In the genomic region with DNA sequence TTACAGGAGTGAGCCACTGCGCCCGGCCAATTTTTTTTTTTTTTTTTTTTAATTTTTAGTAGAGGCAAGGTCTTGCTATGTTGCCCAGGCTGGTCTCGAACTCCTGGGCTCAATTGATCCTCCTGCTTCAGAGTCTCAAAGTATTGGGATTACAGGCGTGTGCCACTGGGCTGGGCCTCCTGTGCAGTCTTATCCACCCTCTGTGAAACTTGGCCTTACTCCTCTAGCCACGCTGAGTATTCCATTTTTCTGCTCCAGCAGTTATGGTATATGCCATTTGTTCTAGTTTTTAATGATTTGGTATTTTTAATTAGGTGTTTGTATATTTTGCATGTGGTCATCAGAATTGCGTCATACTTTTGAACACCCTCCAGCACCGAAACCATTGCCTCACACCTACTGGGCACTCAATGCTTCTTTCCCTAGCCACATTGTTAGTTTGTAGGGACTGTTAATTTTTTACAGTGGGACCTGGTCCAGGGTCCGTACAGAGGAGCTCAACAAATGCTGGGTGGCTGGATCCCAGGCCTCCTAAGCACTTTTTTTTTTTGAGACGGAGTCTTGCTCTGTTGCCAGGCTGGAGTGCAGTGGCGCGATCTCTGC, we compare ENCODE assay signal across 25 cellular contexts. TPM values are rescaled to one million over a fixed set of nuclear protein-coding genes. Genes with fewer than 3 reads are reported as not detected.
DNase-seq lines count a peak whose midpoint lies in the region; ATAC-seq, FAIRE-seq and TF ChIP-seq lines count a peak whose summit lies in the region.
"Had no signal": no experiment of that assay in that cellular context is flagged by ENCODE, and none has a peak within 500 bp of the region (broad histone marks: within the 10 kb centered on the region; RNA-seq: fewer than 3 reads in every experiment).

No MANE protein-coding gene starts in this region.

- ATAC-seq in activated T-cell treated with anti-CD3 and anti-CD28 coated beads, Interleukin-2, amount 50 U/mL, for 72 hours (replicated peaks in 1 of 2) = no peak
- no peak for ATAC-seq in activated T-cell treated with anti-CD3 and anti-CD28 coated beads, Interleukin-2, amount 50 U/mL, for 4 hours
- ATAC-seq in GM12878 (peak; percentile 59), HG03378 (IDR thresholded peaks at IDR 0.05; ENCODE audit: unreplicated experiment) (no peak)
- no peak for ATAC-seq in CD8-positive, alpha-beta T cell
- ATAC-seq: Right ventricle myocardium inferior had no signal

- no peak overlapping the region for H3K27ac ChIP-seq in GM12878 (ENCODE audit: control insufficient read depth, insufficient read depth)
- no peak overlapping the region for H3K27ac ChIP-seq in CD8-positive, alpha-beta T cell (ENCODE audit: low read depth, low read length)

- H3K4me2 ChIP-seq in GM12878 (ENCODE audit: control insufficient read depth, insufficient read depth) = no peak overlapping the region

- SMC1A ChIA-PET in GM12878 (lab: Charles Lee; ENCODE audit: uncharacterized antibody, unreplicated experiment) = interaction anchor here (0.6 to 1.6 kb wide), 5 partner anchors 25 to 327 kb away, joined by 3 to 7 read pairs (median 3); no protein-coding TSS in a partner anchor

- no peaks in the 10 kb centered on the region for H3K79me2 ChIP-seq in GM12878 (ENCODE audit: control insufficient read depth, insufficient read depth, low read length)

- no peaks in the 10 kb centered on the region for H3K4me1 Mint-ChIP-seq in activated T-cell treated with anti-CD3 and anti-CD28 coated beads, Interleukin-2, amount 50 U/mL, for 72 hours (ENCODE audit: low read depth)
- peaks cover 2% of the 10 kb centered on the region for H3K4me1 Mint-ChIP-seq in activated T-cell treated with anti-CD3 and anti-CD28 coated beads, Interleukin-2, amount 50 U/mL, for 4 hours (ENCODE audit: low read depth)
- peaks cover 6% of the 10 kb centered on the region for H3K4me1 Mint-ChIP-seq in CD8-positive, alpha-beta T cell (ENCODE audit: low read depth)

- CTCF ChIA-PET in GM12878 (lab: Yijun Ruan, JAX) = interaction anchor here (0.7 to 2.2 kb wide), 4 partner anchors 13 to 329 kb away, joined by 3 to 14 read pairs (median 4); no protein-coding TSS in a partner anchor
- CTCF ChIA-PET in CD8-positive, alpha-beta T cell (lab: Charles Lee) = no interaction called here

- H3K36me3 ChIP-seq in GM12878 (ENCODE audit: control insufficient read depth in 2 of 2, insufficient read depth in 2 of 2, low read length in 1 of 2) = no peaks in the 10 kb centered on the region; a peak in 1 of 4 replicates
- no peaks in the 10 kb centered on the region for H3K36me3 ChIP-seq in CD8-positive, alpha-beta T cell (ENCODE audit: insufficient read depth, low read length)

- no peak for DNase-seq in activated T-cell treated with anti-CD3 and anti-CD28 coated beads, Interleukin-2, amount 50 U/mL, for 72 hours
- no peak for DNase-seq in activated T-cell treated with anti-CD3 and anti-CD28 coated beads, Interleukin-2, amount 50 U/mL, for 4 hours
- no peak for DNase-seq in GM12878 (ENCODE audit: low read depth, low spot score)
- peak; percentile 16 for DNase-seq in iris pigment epithelial cell (ENCODE audit: low read depth)
- no peak for DNase-seq in T-helper 1 cell
- DNase-seq in SKM-1 (lab: John Stamatoyannopoulos, UW; ENCODE audit: unreplicated experiment) = no peak
- no peak for DNase-seq in CD8-positive, alpha-beta T cell
- DNase-seq: 8988T; CD4-positive, alpha-beta T cell; DMS53; HFFc6; NCI-H1417; NCI-H187; NCI-H2107; NCI-H510A treated with DMSO at 0.1 percent for 48 hours; NCI-H774 had no signal

- in situ Hi-C loops in GM12878 (cut with MboI) = no loop called here

- H3K9me3 Mint-ChIP-seq in activated T-cell treated with anti-CD3 and anti-CD28 coated beads, Interleukin-2, amount 50 U/mL, for 72 hours = no peaks in the 10 kb centered on the region
- no peaks in the 10 kb centered on the region for H3K9me3 Mint-ChIP-seq in activated T-cell treated with anti-CD3 and anti-CD28 coated beads, Interleukin-2, amount 50 U/mL, for 4 hours
- H3K9me3 Mint-ChIP-seq in CD8-positive, alpha-beta T cell = no peaks in the 10 kb centered on the region
- H3K9me3 Mint-ChIP-seq: CD4-positive, alpha-beta T cell; HFFc6 had no signal

- TF ChIP-seq RAD21 in GM12878 (IDR thresholded peaks at IDR 0.05; ENCODE audit: insufficient read depth, low read depth, low read length) = no peak

- BruUV-seq in GM12878 (replicated peaks; lab: Mats Ljungman, UMichigan) = no TSS peak

- TF ChIP-seq POLR2A in GM12878 (IDR thresholded peaks at IDR 0.05; ENCODE audit: low read depth, low read length) = no peak

- H3K9me3 ChIP-seq in GM12878 (replicated peaks; ENCODE audit: control insufficient read depth, insufficient read depth, low read length) = no peaks in the 10 kb centered on the region
- no peaks in the 10 kb centered on the region for H3K9me3 ChIP-seq in CD8-positive, alpha-beta T cell (ENCODE audit: low read length)

- no peaks in the 10 kb centered on the region for H3K27me3 ChIP-seq in GM12878 (replicated peaks in 1 of 2; ENCODE audit: control insufficient read depth in 2 of 2, insufficient read depth in 2 of 2, low read length in 1 of 2)
- H3K27me3 ChIP-seq in CD8-positive, alpha-beta T cell (ENCODE audit: insufficient read depth, low read length) = no peaks in the 10 kb centered on the region

- H3K27me3 Mint-ChIP-seq in activated T-cell treated with anti-CD3 and anti-CD28 coated beads, Interleukin-2, amount 50 U/mL, for 72 hours (ENCODE audit: low read depth) = no peaks in the 10 kb centered on the region
- no peaks in the 10 kb centered on the region for H3K27me3 Mint-ChIP-seq in activated T-cell treated with anti-CD3 and anti-CD28 coated beads, Interleukin-2, amount 50 U/mL, for 4 hours (ENCODE audit: low read depth)
- H3K27me3 Mint-ChIP-seq in CD8-positive, alpha-beta T cell (ENCODE audit: low read depth) = no peaks in the 10 kb centered on the region
- H3K27me3 Mint-ChIP-seq: CD4-positive, alpha-beta T cell had no signal

- no peaks in the 10 kb centered on the region for H3K4me1 ChIP-seq in GM12878 (ENCODE audit: control insufficient read depth, insufficient read depth, low read length)
- no peaks in the 10 kb centered on the region for H3K4me1 ChIP-seq in CD8-positive, alpha-beta T cell (ENCODE audit: insufficient read depth, low read length)

- no peak overlapping the region for H3K4me3 Mint-ChIP-seq in activated T-cell treated with anti-CD3 and anti-CD28 coated beads, Interleukin-2, amount 50 U/mL, for 72 hours
- H3K4me3 Mint-ChIP-seq in activated T-cell treated with anti-CD3 and anti-CD28 coated beads, Interleukin-2, amount 50 U/mL, for 4 hours = no peak overlapping the region
- no peak overlapping the region for H3K4me3 Mint-ChIP-seq in CD8-positive, alpha-beta T cell
- H3K4me3 Mint-ChIP-seq: CD4-positive, alpha-beta T cell; HFFc6 had no signal

- TF ChIP-seq CTCF in GM12878 (IDR thresholded peaks at IDR 0.05 in 2 of 3, conservative IDR thresholded peaks at IDR 0.05 in 1 of 3; ENCODE audit: control insufficient read depth in 2 of 3, extremely low read depth in 1 of 3, insufficient read depth in 1 of 3, low read depth in 3 of 3, low read length in 3 of 3) = no peak
- TF ChIP-seq CTCF in CD8-positive, alpha-beta T cell (IDR thresholded peaks at IDR 0.05) = no peak

- H3K36me3 Mint-ChIP-seq in activated T-cell treated with anti-CD3 and anti-CD28 coated beads, Interleukin-2, amount 50 U/mL, for 72 hours (ENCODE audit: insufficient read depth in 2 of 2) = no peaks in the 10 kb centered on the region
- peaks cover 14% of the 10 kb centered on the region for H3K36me3 Mint-ChIP-seq in activated T-cell treated with anti-CD3 and anti-CD28 coated beads, Interleukin-2, amount 50 U/mL, for 4 hours (ENCODE audit: insufficient read depth)
- H3K36me3 Mint-ChIP-seq in CD8-positive, alpha-beta T cell = peaks cover 56% of the 10 kb centered on the region

- no peak for TF ChIP-seq EP300 in GM12878 (IDR thresholded peaks at IDR 0.05; ENCODE audit: borderline replicate concordance in 1 of 2, control insufficient read depth in 1 of 2, low read depth in 2 of 2, low read length in 2 of 2)

- peak overlapping the region; percentile 68 for H3K27ac Mint-ChIP-seq in activated T-cell treated with anti-CD3 and anti-CD28 coated beads, Interleukin-2, amount 50 U/mL, for 72 hours
- H3K27ac Mint-ChIP-seq in CD8-positive, alpha-beta T cell = no peak overlapping the region
- H3K27ac Mint-ChIP-seq: CD4-positive, alpha-beta T cell; HFFc6 had no signal

- no peak overlapping the region for H3K9ac ChIP-seq in GM12878 (ENCODE audit: control insufficient read depth, insufficient read depth, low read length)

- POLR2A ChIA-PET in GM12878 (lab: Charles Lee) = interaction anchor here (0.5 to 2.1 kb wide), 4 partner anchors 8 to 152 kb away, joined by 4 to 7 read pairs (median 4); no protein-coding TSS in a partner anchor
- POLR2A ChIA-PET in CD8-positive, alpha-beta T cell (lab: Charles Lee) = no interaction called here

- no peaks in the 10 kb centered on the region for H4K20me1 ChIP-seq in GM12878 (ENCODE audit: control insufficient read depth, insufficient read depth)

- no peak for FAIRE-seq in GM12878 (lab: Jason Lieb, UNC)
- FAIRE-seq: GM12892, RCC 7860 had no signal

- intact Hi-C loops in GM12878 (cut with micrococcal nuclease; ENCODE audit: unreplicated experiment) = no loop called here
- intact Hi-C loops in CD8-positive, alpha-beta T cell (cut with DNase I, micrococcal nuclease) = loop anchor here in 1 of 2 experiments (10.0 kb wide), 1 partner anchor 533 kb away; no protein-coding TSS in a partner anchor

- RAD21 ChIA-PET in GM12878 (lab: Charles Lee; ENCODE audit: unreplicated experiment) = interaction anchor here (0.6 to 1.8 kb wide), 6 partner anchors 24 to 329 kb away, joined by 3 to 6 read pairs (median 3); no protein-coding TSS in a partner anchor

- H2AFZ ChIP-seq in GM12878 (ENCODE audit: control insufficient read depth, low read depth, low read length) = no peak overlapping the region

- 92% methylated on average over 11 of the region's 11 CpGs for WGBS in GM12878 (ENCODE audit: insufficient coverage, insufficient replicate concordance, low lambda C conversion rate, missing lambda C conversion rate)

- no peak overlapping the region for H3K4me3 ChIP-seq in GM12878
- no peak overlapping the region for H3K4me3 ChIP-seq in CD8-positive, alpha-beta T cell (ENCODE audit: low read depth, low read length)

RNA-seq across cellular contexts. Expression of a gene that starts 11.4 kb away (rescaled TPM):
- total RNA-seq in activated T-cell treated with anti-CD3 and anti-CD28 coated beads, Interleukin-2, amount 50 U/mL, for 72 hours = 10 to 100 TPM; 12.1 to 13.3 TPM
- 10 to 100 TPM; 29.3 to 31.1 (median 29.7) TPM for total RNA-seq in activated T-cell treated with anti-CD3 and anti-CD28 coated beads, Interleukin-2, amount 50 U/mL, for 4 hours
- 26.5 and 39.2 TPM in 2 replicates for total RNA-seq in GM12878 (2013; cell fraction: nucleolus; rRNA removed)
- total RNA-seq in GM12878 (2014; rRNA removed) = 31.7 and 33.6 TPM in 2 replicates
- total RNA-seq in GM12878 (2014; rRNA removed; fragmentation: Illumina TruSeq; extraction: Trizol) = 17.9 and 19.4 TPM in 2 replicates
- total RNA-seq in GM12878 (2021) = 33.7 and 34.3 TPM in 2 replicates
- polyA plus RNA-seq in GM12878 (2011; ENCODE audit: low read depth) = 7.5 TPM
- polyA plus RNA-seq in GM12878 (2011; rRNA removed) = 11.6 and 15.9 TPM in 2 replicates
- polyA plus RNA-seq in GM12878 (2011; cell fraction: cytosol; rRNA removed) = 19.3 and 29.4 TPM in 2 replicates
- 17.4 and 20.7 TPM in 2 replicates for polyA plus RNA-seq in GM12878 (2011; cell fraction: nucleus; rRNA removed)
- polyA plus RNA-seq in GM12878 (2012) = 13.8 and 16.0 TPM in 2 replicates
- 16.4 and 16.7 TPM in 2 replicates for polyA plus RNA-seq in GM12878 (2014; fragmentation: Illumina TruSeq; extraction: Trizol)
- polyA plus RNA-seq in GM12878 (2014; fragmentation: Nextera tagmentation; extraction: Ambion mirVana) = 1 to 10 TPM; 7.8 to 8.9 TPM
- polyA plus RNA-seq in GM12878 (2014; rRNA removed) = 31.6 and 34.0 TPM in 2 replicates
- 10 to 100 TPM; 18.6 to 20.7 TPM for polyA plus RNA-seq in GM12878 (2016; fragmentation: Nextera tagmentation; extraction: Ambion mirVana)
- polyA minus RNA-seq in GM12878 (2011; rRNA and poly(A)+ RNA removed) = 20.8 and 31.6 TPM in 2 replicates
- 14.7 and 15.5 TPM in 2 replicates for polyA minus RNA-seq in GM12878 (2011; cell fraction: cytosol; rRNA and poly(A)+ RNA removed)
- polyA minus RNA-seq in GM12878 (2011; cell fraction: nucleus; rRNA and poly(A)+ RNA removed) = 22.1 and 38.0 TPM in 2 replicates
- 10 to 100 TPM; 24.7 to 25.5 TPM for total RNA-seq in CD8-positive, alpha-beta T cell

RNA-seq across cellular contexts. Expression of a gene that starts 34.8 kb away (rescaled TPM):
- total RNA-seq in activated T-cell treated with anti-CD3 and anti-CD28 coated beads, Interleukin-2, amount 50 U/mL, for 72 hours = 1 to 10 TPM; 1.1 to 3.4 TPM
- 1 to 10 TPM in 1 of 3 donors, under 1 TPM in 1, not detected in 1; 0.61 to 1.4 TPM for total RNA-seq in activated T-cell treated with anti-CD3 and anti-CD28 coated beads, Interleukin-2, amount 50 U/mL, for 4 hours
- total RNA-seq in GM12878 (2013; cell fraction: nucleolus; rRNA removed) = 0.67 and 2.3 TPM in 2 replicates
- 2.2 and 3.3 TPM in 2 replicates for total RNA-seq in GM12878 (2014; rRNA removed)
- 2.9 and 3.0 TPM in 2 replicates for total RNA-seq in GM12878 (2014; rRNA removed; fragmentation: Illumina TruSeq; extraction: Trizol)
- 4.5 and 5.4 TPM in 2 replicates for total RNA-seq in GM12878 (2021)
- polyA plus RNA-seq in GM12878 (2011; ENCODE audit: low read depth) = 1.4 TPM
- polyA plus RNA-seq in GM12878 (2011; rRNA removed) = 1.1 and 2.1 TPM in 2 replicates
- 1.7 and 1.9 TPM in 2 replicates for polyA plus RNA-seq in GM12878 (2011; cell fraction: cytosol; rRNA removed)
- polyA plus RNA-seq in GM12878 (2011; cell fraction: nucleus; rRNA removed) = 0.66 and 1.2 TPM in 2 replicates
- 1.2 and 1.3 TPM in 2 replicates for polyA plus RNA-seq in GM12878 (2012)
- 4.1 and 6.1 TPM in 2 replicates for polyA plus RNA-seq in GM12878 (2014; fragmentation: Illumina TruSeq; extraction: Trizol)
- polyA plus RNA-seq in GM12878 (2014; fragmentation: Nextera tagmentation; extraction: Ambion mirVana) = 1 to 10 TPM; 3.2 to 4.6 TPM
- 2.3 TPM in 2 replicates for polyA plus RNA-seq in GM12878 (2014; rRNA removed)
- polyA plus RNA-seq in GM12878 (2016; fragmentation: Nextera tagmentation; extraction: Ambion mirVana) = 1 to 10 TPM; 3.1 to 3.2 TPM
- 1.5 TPM in 2 replicates for polyA minus RNA-seq in GM12878 (2011; rRNA and poly(A)+ RNA removed)
- not detected in 2 replicates for polyA minus RNA-seq in GM12878 (2011; cell fraction: cytosol; rRNA and poly(A)+ RNA removed)
- not detected in 2 replicates for polyA minus RNA-seq in GM12878 (2011; cell fraction: nucleus; rRNA and poly(A)+ RNA removed)
- 1 to 10 TPM; 2.0 to 2.3 TPM for total RNA-seq in CD8-positive, alpha-beta T cell
- total RNA-seq: H4 had no signal

RNA-seq across cellular contexts. Expression of a gene that starts 43.8 kb away (rescaled TPM):
- total RNA-seq in activated T-cell treated with anti-CD3 and anti-CD28 coated beads, Interleukin-2, amount 50 U/mL, for 72 hours = 10 to 100 TPM; 63.4 to 66.3 TPM
- total RNA-seq in activated T-cell treated with anti-CD3 and anti-CD28 coated beads, Interleukin-2, amount 50 U/mL, for 4 hours = 10 to 100 TPM; 32.6 to 42.8 (median 36.5) TPM
- 141 and 152 TPM in 2 replicates for total RNA-seq in GM12878 (2013; cell fraction: nucleolus; rRNA removed)
- total RNA-seq in GM12878 (2014; rRNA removed) (28.2 and 31.0 TPM in 2 replicates), GM12878 (2014; rRNA removed; fragmentation: Illumina TruSeq; extraction: Trizol) (22.0 and 23.7 TPM in 2 replicates), GM12878 (2021) (49.7 and 57.4 TPM in 2 replicates)
- 23.6 TPM for polyA plus RNA-seq in GM12878 (2011; ENCODE audit: low read depth)
- polyA plus RNA-seq in GM12878 (2011; rRNA removed) (96.5 and 147 TPM in 2 replicates), GM12878 (2014; fragmentation: Illumina TruSeq; extraction: Trizol) (56.3 and 59.5 TPM in 2 replicates), GM12878 (2014; fragmentation: Nextera tagmentation; extraction: Ambion mirVana) (10 to 100 TPM; 29.8 to 30.9 TPM), GM12878 (2014; rRNA removed) (37.5 and 43.5 TPM in 2 replicates), GM12878 (2016; fragmentation: Nextera tagmentation; extraction: Ambion mirVana) (10 to 100 TPM; 54.3 to 54.5 TPM)
- 162 and 211 TPM in 2 replicates for polyA plus RNA-seq in GM12878 (2011; cell fraction: cytosol; rRNA removed)
- polyA plus RNA-seq in GM12878 (2011; cell fraction: nucleus; rRNA removed) = 181 and 228 TPM in 2 replicates
- 28.5 and 35.1 TPM in 2 replicates for polyA plus RNA-seq in GM12878 (2012)
- polyA minus RNA-seq in GM12878 (2011; rRNA and poly(A)+ RNA removed) = 243 and 306 TPM in 2 replicates
- polyA minus RNA-seq in GM12878 (2011; cell fraction: cytosol; rRNA and poly(A)+ RNA removed) = 61.1 and 78.4 TPM in 2 replicates
- polyA minus RNA-seq in GM12878 (2011; cell fraction: nucleus; rRNA and poly(A)+ RNA removed) = 125 and 195 TPM in 2 replicates
- total RNA-seq in CD8-positive, alpha-beta T cell = 10 to 100 TPM; 21.8 to 22.0 TPM

RNA-seq across cellular contexts. Expression of a gene that starts 56.6 kb away (rescaled TPM):
- total RNA-seq in activated T-cell treated with anti-CD3 and anti-CD28 coated beads, Interleukin-2, amount 50 U/mL, for 72 hours = under 1 TPM; 0.22 to 0.30 TPM
- total RNA-seq in activated T-cell treated with anti-CD3 and anti-CD28 coated beads, Interleukin-2, amount 50 U/mL, for 4 hours = not detected
- 0.10 TPM in 1 of 2 replicates, not detected in the other for total RNA-seq in GM12878 (2013; cell fraction: nucleolus; rRNA removed)
- total RNA-seq in GM12878 (2014; rRNA removed) = not detected in 2 replicates
- total RNA-seq in GM12878 (2014; rRNA removed; fragmentation: Illumina TruSeq; extraction: Trizol) = not detected in 2 replicates
- total RNA-seq in GM12878 (2021) = not detected in 2 replicates
- not detected for polyA plus RNA-seq in GM12878 (2011; ENCODE audit: low read depth)
- 0.10 and 0.23 TPM in 2 replicates for polyA plus RNA-seq in GM12878 (2011; rRNA removed)
- polyA plus RNA-seq in GM12878 (2011; cell fraction: cytosol; rRNA removed) = not detected in 2 replicates
- polyA plus RNA-seq in GM12878 (2011; cell fraction: nucleus; rRNA removed) = 0.04 TPM in 1 of 2 replicates, not detected in the other
- polyA plus RNA-seq in GM12878 (2012) = 0.10 TPM in 1 of 2 replicates, not detected in the other
- polyA plus RNA-seq in GM12878 (2014; fragmentation: Illumina TruSeq; extraction: Trizol) = not detected in 2 replicates
- under 1 TPM; 0.03 to 0.13 TPM for polyA plus RNA-seq in GM12878 (2014; fragmentation: Nextera tagmentation; extraction: Ambion mirVana)
- not detected in 2 replicates for polyA plus RNA-seq in GM12878 (2014; rRNA removed)
- under 1 TPM in 1 of 2 experiments, not detected in 1; 0.17 TPM for polyA plus RNA-seq in GM12878 (2016; fragmentation: Nextera tagmentation; extraction: Ambion mirVana)
- polyA minus RNA-seq in GM12878 (2011; rRNA and poly(A)+ RNA removed) = not detected in 2 replicates
- not detected in 2 replicates for polyA minus RNA-seq in GM12878 (2011; cell fraction: cytosol; rRNA and poly(A)+ RNA removed)
- polyA minus RNA-seq in GM12878 (2011; cell fraction: nucleus; rRNA and poly(A)+ RNA removed) = not detected in 2 replicates
- total RNA-seq in CD8-positive, alpha-beta T cell = not detected
- total RNA-seq: CD4-positive, alpha-beta T cell; H4; HFFc6; LHCN-M2; OCI-LY7; Right ventricle myocardium inferior; SK-MEL-5 had no signal
- polyA plus RNA-seq: BJ had no signal
